In genomic region chr19:6057651-6058365, GRCh38 we compare ENCODE assay signal across 2 cellular contexts.
TF ChIP-seq lines count a peak whose summit lies in the region.

No MANE protein-coding gene starts in this region.

TF ChIP-seq in IMR-90, 13 proteins besides CTCF, POLR2A, EP300 and RAD21 (continued from another document):
- TF ChIP-seq RCOR1 (IDR thresholded peaks at IDR 0.05; ENCODE audit: insufficient replicate concordance, low read length) (no peak), ELK1 (IDR thresholded peaks at IDR 0.05; ENCODE audit: borderline replicate concordance, low read depth, low read length) (no peak), USF2 (IDR thresholded peaks at IDR 0.05; ENCODE audit: low read depth, low read length) (no peak)

TF ChIP-seq in WTC11, 78 proteins besides CTCF, POLR2A, EP300 and RAD21:
- TF ChIP-seq ZNF512 (CRISPR knock-in tag; IDR thresholded peaks at IDR 0.05; ENCODE audit: borderline replicate concordance) (no peak), MAX (CRISPR knock-in tag; IDR thresholded peaks at IDR 0.05) (no peak), IRF2 (CRISPR knock-in tag; IDR thresholded peaks at IDR 0.05; ENCODE audit: borderline replicate concordance, low read depth) (no peak), CREM (CRISPR knock-in tag; IDR thresholded peaks at IDR 0.05) (no peak), NFE2L1 (CRISPR knock-in tag; IDR thresholded peaks at IDR 0.05) (no peak), ZNF671 (CRISPR knock-in tag; IDR thresholded peaks at IDR 0.05) (no peak), ZNF317 (CRISPR knock-in tag; IDR thresholded peaks at IDR 0.05; ENCODE audit: borderline replicate concordance, low read depth) (no peak), ZNF396 (CRISPR knock-in tag; IDR thresholded peaks at IDR 0.05; ENCODE audit: borderline replicate concordance) (no peak), HMGXB4 (CRISPR knock-in tag; IDR thresholded peaks at IDR 0.05) (no peak), ELF4 (CRISPR knock-in tag; IDR thresholded peaks at IDR 0.05; ENCODE audit: low read depth) (no peak), MYBL2 (CRISPR knock-in tag; IDR thresholded peaks at IDR 0.05) (no peak), ZNF416 (CRISPR knock-in tag; IDR thresholded peaks at IDR 0.05) (no peak), ATF1 (CRISPR knock-in tag; IDR thresholded peaks at IDR 0.05) (no peak), SMAD3 (CRISPR knock-in tag; IDR thresholded peaks at IDR 0.05; ENCODE audit: borderline replicate concordance) (no peak), GTF2I (CRISPR knock-in tag; conservative IDR thresholded peaks at IDR 0.05) (no peak), NFYB (CRISPR knock-in tag; conservative IDR thresholded peaks at IDR 0.05; ENCODE audit: low read depth) (no peak)
- TF ChIP-seq, protein P1, sequence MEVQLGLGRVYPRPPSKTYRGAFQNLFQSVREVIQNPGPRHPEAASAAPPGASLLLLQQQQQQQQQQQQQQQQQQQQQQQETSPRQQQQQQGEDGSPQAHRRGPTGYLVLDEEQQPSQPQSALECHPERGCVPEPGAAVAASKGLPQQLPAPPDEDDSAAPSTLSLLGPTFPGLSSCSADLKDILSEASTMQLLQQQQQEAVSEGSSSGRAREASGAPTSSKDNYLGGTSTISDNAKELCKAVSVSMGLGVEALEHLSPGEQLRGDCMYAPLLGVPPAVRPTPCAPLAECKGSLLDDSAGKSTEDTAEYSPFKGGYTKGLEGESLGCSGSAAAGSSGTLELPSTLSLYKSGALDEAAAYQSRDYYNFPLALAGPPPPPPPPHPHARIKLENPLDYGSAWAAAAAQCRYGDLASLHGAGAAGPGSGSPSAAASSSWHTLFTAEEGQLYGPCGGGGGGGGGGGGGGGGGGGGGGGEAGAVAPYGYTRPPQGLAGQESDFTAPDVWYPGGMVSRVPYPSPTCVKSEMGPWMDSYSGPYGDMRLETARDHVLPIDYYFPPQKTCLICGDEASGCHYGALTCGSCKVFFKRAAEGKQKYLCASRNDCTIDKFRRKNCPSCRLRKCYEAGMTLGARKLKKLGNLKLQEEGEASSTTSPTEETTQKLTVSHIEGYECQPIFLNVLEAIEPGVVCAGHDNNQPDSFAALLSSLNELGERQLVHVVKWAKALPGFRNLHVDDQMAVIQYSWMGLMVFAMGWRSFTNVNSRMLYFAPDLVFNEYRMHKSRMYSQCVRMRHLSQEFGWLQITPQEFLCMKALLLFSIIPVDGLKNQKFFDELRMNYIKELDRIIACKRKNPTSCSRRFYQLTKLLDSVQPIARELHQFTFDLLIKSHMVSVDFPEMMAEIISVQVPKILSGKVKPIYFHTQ (CRISPR knock-in tag; IDR thresholded peaks at IDR 0.05): no peak
- TF ChIP-seq, protein P2, sequence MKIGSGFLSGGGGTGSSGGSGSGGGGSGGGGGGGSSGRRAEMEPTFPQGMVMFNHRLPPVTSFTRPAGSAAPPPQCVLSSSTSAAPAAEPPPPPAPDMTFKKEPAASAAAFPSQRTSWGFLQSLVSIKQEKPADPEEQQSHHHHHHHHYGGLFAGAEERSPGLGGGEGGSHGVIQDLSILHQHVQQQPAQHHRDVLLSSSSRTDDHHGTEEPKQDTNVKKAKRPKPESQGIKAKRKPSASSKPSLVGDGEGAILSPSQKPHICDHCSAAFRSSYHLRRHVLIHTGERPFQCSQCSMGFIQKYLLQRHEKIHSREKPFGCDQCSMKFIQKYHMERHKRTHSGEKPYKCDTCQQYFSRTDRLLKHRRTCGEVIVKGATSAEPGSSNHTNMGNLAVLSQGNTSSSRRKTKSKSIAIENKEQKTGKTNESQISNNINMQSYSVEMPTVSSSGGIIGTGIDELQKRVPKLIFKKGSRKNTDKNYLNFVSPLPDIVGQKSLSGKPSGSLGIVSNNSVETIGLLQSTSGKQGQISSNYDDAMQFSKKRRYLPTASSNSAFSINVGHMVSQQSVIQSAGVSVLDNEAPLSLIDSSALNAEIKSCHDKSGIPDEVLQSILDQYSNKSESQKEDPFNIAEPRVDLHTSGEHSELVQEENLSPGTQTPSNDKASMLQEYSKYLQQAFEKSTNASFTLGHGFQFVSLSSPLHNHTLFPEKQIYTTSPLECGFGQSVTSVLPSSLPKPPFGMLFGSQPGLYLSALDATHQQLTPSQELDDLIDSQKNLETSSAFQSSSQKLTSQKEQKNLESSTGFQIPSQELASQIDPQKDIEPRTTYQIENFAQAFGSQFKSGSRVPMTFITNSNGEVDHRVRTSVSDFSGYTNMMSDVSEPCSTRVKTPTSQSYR (CRISPR knock-in tag; IDR thresholded peaks at IDR 0.05): no peak
- TF ChIP-seq, protein P3, sequence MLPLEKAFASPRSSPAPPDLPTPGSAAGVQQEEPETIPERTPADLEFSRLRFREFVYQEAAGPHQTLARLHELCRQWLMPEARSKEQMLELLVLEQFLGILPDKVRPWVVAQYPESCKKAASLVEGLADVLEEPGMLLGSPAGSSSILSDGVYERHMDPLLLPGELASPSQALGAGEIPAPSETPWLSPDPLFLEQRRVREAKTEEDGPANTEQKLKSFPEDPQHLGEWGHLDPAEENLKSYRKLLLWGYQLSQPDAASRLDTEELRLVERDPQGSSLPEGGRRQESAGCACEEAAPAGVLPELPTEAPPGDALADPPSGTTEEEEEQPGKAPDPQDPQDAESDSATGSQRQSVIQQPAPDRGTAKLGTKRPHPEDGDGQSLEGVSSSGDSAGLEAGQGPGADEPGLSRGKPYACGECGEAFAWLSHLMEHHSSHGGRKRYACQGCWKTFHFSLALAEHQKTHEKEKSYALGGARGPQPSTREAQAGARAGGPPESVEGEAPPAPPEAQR (CRISPR knock-in tag; IDR thresholded peaks at IDR 0.05): no peak
- TF ChIP-seq, protein P4, sequence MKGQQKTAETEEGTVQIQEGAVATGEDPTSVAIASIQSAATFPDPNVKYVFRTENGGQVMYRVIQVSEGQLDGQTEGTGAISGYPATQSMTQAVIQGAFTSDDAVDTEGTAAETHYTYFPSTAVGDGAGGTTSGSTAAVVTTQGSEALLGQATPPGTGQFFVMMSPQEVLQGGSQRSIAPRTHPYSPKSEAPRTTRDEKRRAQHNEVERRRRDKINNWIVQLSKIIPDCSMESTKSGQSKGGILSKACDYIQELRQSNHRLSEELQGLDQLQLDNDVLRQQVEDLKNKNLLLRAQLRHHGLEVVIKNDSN (CRISPR knock-in tag; IDR thresholded peaks at IDR 0.05): no peak
